ENCODE assay signal across 27 cellular contexts in genomic region chr14:85519661-85520305, GRCh38. TPM values are rescaled to one million over a fixed set of nuclear protein-coding genes. Genes with fewer than 3 reads are reported as not detected.
A peak's percentile ranks its signal among the peaks of the same experiment; 100 is the strongest.
DNase-seq lines count a peak whose midpoint lies in the region; ATAC-seq, FAIRE-seq and TF ChIP-seq lines count a peak whose summit lies in the region.
"Had no signal": no experiment of that assay in that cellular context is flagged by ENCODE, and none has a peak within 500 bp of the region (broad histone marks: within the 10 kb centered on the region; RNA-seq: fewer than 3 reads in every experiment).

No MANE protein-coding gene starts in this region.

- DNase-seq in DMS53 (lab: John Stamatoyannopoulos, UW) (peak; percentile 52), NCI-H128 (lab: John Stamatoyannopoulos, UW; ENCODE audit: unreplicated experiment) (peak; percentile 8), astrocyte (ENCODE audit: low read depth) (no peak), mucosa of descending colon (no peak), WTC11 (ENCODE audit: low spot score) (no peak), NCI-H1436 treated with DMSO at 0.1 percent for 48 hours (lab: John Stamatoyannopoulos, UW) (no peak)
- no peak for DNase-seq in activated T-cell treated with anti-CD3 and anti-CD28 coated beads, Interleukin-2, amount 50 U/mL, for 24 hours
- DNase-seq: activated CD4-positive, alpha-beta T cell treated with anti-CD3 and anti-CD28 coated beads for 48 hours; activated naive CD4-positive, alpha-beta T cell treated with anti-CD3 and anti-CD28 coated beads for 36 hours; amygdala; CD4-positive, alpha-beta T cell; effector memory CD8-positive, alpha-beta T cell; GDM1; HFFc6; islet precursor cell; KG1; lower lobe of right lung; MV-4-11; NCI-H2029 treated with DMSO at 0.1 percent for 48 hours; NCI-H774; OCI-M1; posterior cingulate gyrus; stimulated activated naive CD8-positive, alpha-beta T cell treated with anti-CD3 and anti-CD28 coated beads, Interleukin-15, amount 100 ng/mL, for 72 hours; thyroid gland had no signal

- no peak overlapping the region for H3K4me3 ChIP-seq in astrocyte (ENCODE audit: insufficient read depth, low read depth, low read length)
- no peak overlapping the region for H3K4me3 ChIP-seq in mucosa of descending colon
- H3K4me3 ChIP-seq: coronary artery, lower lobe of right lung, thyroid gland had no signal

- H3K27ac Mint-ChIP-seq in astrocyte (ENCODE audit: unreplicated experiment) (no peak overlapping the region), WTC11 (no peak overlapping the region)
- no peak overlapping the region for H3K27ac Mint-ChIP-seq in activated T-cell treated with anti-CD3 and anti-CD28 coated beads, Interleukin-2, amount 50 U/mL, for 24 hours
- H3K27ac Mint-ChIP-seq: activated naive CD4-positive, alpha-beta T cell treated with anti-CD3 and anti-CD28 coated beads for 36 hours; CD4-positive, alpha-beta T cell; effector memory CD8-positive, alpha-beta T cell; HFFc6; stimulated activated naive CD8-positive, alpha-beta T cell treated with anti-CD3 and anti-CD28 coated beads, Interleukin-15, amount 100 ng/mL, for 72 hours had no signal

- H3K36me3 ChIP-seq in astrocyte (ENCODE audit: insufficient read depth, low read length) (no peaks in the 10 kb centered on the region), mucosa of descending colon (ENCODE audit: low read depth) (no peaks in the 10 kb centered on the region)
- H3K36me3 ChIP-seq: lower lobe of right lung, thyroid gland had no signal

- ATAC-seq in mucosa of descending colon (peak; percentile 85), WTC11 (no peak; the same call in 1 of the 2 replicates)
- ATAC-seq: effector memory CD8-positive, alpha-beta T cell; lower lobe of right lung; stimulated activated naive CD8-positive, alpha-beta T cell treated with anti-CD3 and anti-CD28 coated beads, Interleukin-15, amount 100 ng/mL, for 72 hours had no signal

- no peaks in the 10 kb centered on the region for H4K20me1 ChIP-seq in astrocyte (ENCODE audit: insufficient read depth, low read length)

- no peaks in the 10 kb centered on the region for H3K27me3 Mint-ChIP-seq in astrocyte (ENCODE audit: low read depth, unreplicated experiment)
- no peaks in the 10 kb centered on the region for H3K27me3 Mint-ChIP-seq in WTC11 (ENCODE audit: low read depth)
- no peaks in the 10 kb centered on the region for H3K27me3 Mint-ChIP-seq in activated T-cell treated with anti-CD3 and anti-CD28 coated beads, Interleukin-2, amount 50 U/mL, for 24 hours
- H3K27me3 Mint-ChIP-seq: CD4-positive, alpha-beta T cell; effector memory CD8-positive, alpha-beta T cell; stimulated activated naive CD8-positive, alpha-beta T cell treated with anti-CD3 and anti-CD28 coated beads, Interleukin-15, amount 100 ng/mL, for 72 hours had no signal

- no peak overlapping the region for H2AFZ ChIP-seq in astrocyte (ENCODE audit: low read depth, low read length)

- POLR2A ChIA-PET in WTC11 (lab: Charles Lee) = no interaction called here

- no peak for TF ChIP-seq CTCF in astrocyte (IDR thresholded peaks at IDR 0.05; ENCODE audit: insufficient read depth, low read depth, low read length)
- TF ChIP-seq CTCF in mucosa of descending colon (IDR thresholded peaks at IDR 0.05) = no peak
- TF ChIP-seq CTCF in WTC11 (IDR thresholded peaks at IDR 0.05) = no peak

- H3K9me3 Mint-ChIP-seq in astrocyte (ENCODE audit: unreplicated experiment) = no peaks in the 10 kb centered on the region
- H3K9me3 Mint-ChIP-seq in WTC11 = no peaks in the 10 kb centered on the region
- no peaks in the 10 kb centered on the region for H3K9me3 Mint-ChIP-seq in activated T-cell treated with anti-CD3 and anti-CD28 coated beads, Interleukin-2, amount 50 U/mL, for 24 hours
- H3K9me3 Mint-ChIP-seq: CD4-positive, alpha-beta T cell; HFFc6; neural crest cell; stimulated activated naive CD8-positive, alpha-beta T cell treated with anti-CD3 and anti-CD28 coated beads, Interleukin-15, amount 100 ng/mL, for 72 hours had no signal

- H3K27ac ChIP-seq in astrocyte (ENCODE audit: low read depth, low read length) = no peak overlapping the region
- H3K27ac ChIP-seq: coronary artery, lower lobe of right lung, thyroid gland had no signal

- H3K79me2 ChIP-seq in astrocyte (ENCODE audit: insufficient read depth, low read length) = no peaks in the 10 kb centered on the region

- no peaks in the 10 kb centered on the region for H3K27me3 ChIP-seq in astrocyte (ENCODE audit: insufficient read depth, low read length)
- H3K27me3 ChIP-seq: thyroid gland had no signal

- FAIRE-seq in astrocyte (lab: Jason Lieb, UNC) = peak; percentile 13

- CTCF ChIA-PET in WTC11 (lab: Charles Lee) = no interaction called here

- H3K36me3 Mint-ChIP-seq in astrocyte (ENCODE audit: low read depth, unreplicated experiment) (no peaks in the 10 kb centered on the region), WTC11 (no peaks in the 10 kb centered on the region)
- no peaks in the 10 kb centered on the region for H3K36me3 Mint-ChIP-seq in activated T-cell treated with anti-CD3 and anti-CD28 coated beads, Interleukin-2, amount 50 U/mL, for 24 hours (ENCODE audit: low read depth)

- H3K4me2 ChIP-seq in astrocyte (ENCODE audit: low read length) = no peak overlapping the region

- H3K4me1 ChIP-seq in astrocyte (ENCODE audit: insufficient read depth, low read length) = peaks cover 6% of the 10 kb centered on the region
- H3K4me1 ChIP-seq in mucosa of descending colon (ENCODE audit: low read depth) = peaks cover 6% of the 10 kb centered on the region
- H3K4me1 ChIP-seq: lower lobe of right lung, thyroid gland had no signal

- H3K9me3 ChIP-seq in astrocyte (ENCODE audit: insufficient read depth, low read depth, low read length) = no peaks in the 10 kb centered on the region
- H3K9me3 ChIP-seq in mucosa of descending colon = no peaks in the 10 kb centered on the region
- H3K9me3 ChIP-seq: lower lobe of right lung, thyroid gland had no signal

- peaks cover 10% of the 10 kb centered on the region for H3K4me1 Mint-ChIP-seq in astrocyte (ENCODE audit: low read depth, unreplicated experiment)
- H3K4me1 Mint-ChIP-seq in WTC11 = peaks cover 13% of the 10 kb centered on the region
- H3K4me1 Mint-ChIP-seq in activated T-cell treated with anti-CD3 and anti-CD28 coated beads, Interleukin-2, amount 50 U/mL, for 24 hours (ENCODE audit: low read depth) = no peaks in the 10 kb centered on the region
- H3K4me1 Mint-ChIP-seq: stimulated activated naive CD8-positive, alpha-beta T cell treated with anti-CD3 and anti-CD28 coated beads, Interleukin-15, amount 100 ng/mL, for 72 hours had no signal

- intact Hi-C loops in mucosa of descending colon (cut with DNase I, micrococcal nuclease) = no loop called here

- H3K4me3 Mint-ChIP-seq in astrocyte (ENCODE audit: unreplicated experiment) = no peak overlapping the region
- no peak overlapping the region for H3K4me3 Mint-ChIP-seq in WTC11
- no peak overlapping the region for H3K4me3 Mint-ChIP-seq in activated T-cell treated with anti-CD3 and anti-CD28 coated beads, Interleukin-2, amount 50 U/mL, for 24 hours
- H3K4me3 Mint-ChIP-seq: activated naive CD4-positive, alpha-beta T cell treated with anti-CD3 and anti-CD28 coated beads for 36 hours; CD4-positive, alpha-beta T cell; effector memory CD8-positive, alpha-beta T cell; HFFc6; neural crest cell; stimulated activated naive CD8-positive, alpha-beta T cell treated with anti-CD3 and anti-CD28 coated beads, Interleukin-15, amount 100 ng/mL, for 72 hours had no signal

- H3K9ac ChIP-seq in astrocyte (ENCODE audit: low read length) = no peak overlapping the region

TF ChIP-seq in WTC11, 78 proteins besides CTCF, POLR2A, EP300 and RAD21 (continues in another document):
- TF ChIP-seq KAT7 (CRISPR knock-in tag; IDR thresholded peaks at IDR 0.05; ENCODE audit: borderline replicate concordance) (no peak), GRHL2 (CRISPR knock-in tag; IDR thresholded peaks at IDR 0.05; ENCODE audit: insufficient replicate concordance, severe bottlenecking) (no peak), ZNF512 (CRISPR knock-in tag; IDR thresholded peaks at IDR 0.05; ENCODE audit: borderline replicate concordance) (no peak), HMGA2 (CRISPR knock-in tag; IDR thresholded peaks at IDR 0.05) (no peak), IRF1 (CRISPR knock-in tag; IDR thresholded peaks at IDR 0.05) (no peak), CDX4 (CRISPR knock-in tag; IDR thresholded peaks at IDR 0.05; ENCODE audit: borderline replicate concordance) (no peak)

RNA-seq across cellular contexts. Expression of gene FLRT2, which starts 10.2 kb away (rescaled TPM):
- total RNA-seq in astrocyte (171 and 227 TPM in 2 replicates), mucosa of descending colon (10 to 100 TPM in 1 of 3 donors, 1 to 10 TPM in 2; 4.9 to 14.6 (median 7.1) TPM), WTC11 (2021) (8.0 to 13.2 TPM (median 9.4 TPM) in 3 replicates)
- total RNA-seq: activated naive CD4-positive, alpha-beta T cell treated with anti-CD3 and anti-CD28 coated beads for 36 hours; CD4-positive, alpha-beta T cell; T-helper 2 cell treated with Interferon-gamma antibody and Interleukin-4, amounts not matched to agents 100 ng/mL and 5 ng/mL, for 36 hours had no signal

Comparison
In these comparisons a context has a peak if more than half of its experiments do, and no peak if none do; other contexts are left out.
1. DNase-seq: peak in DMS53 (single experiment) and NCI-H128 (single experiment); none in astrocyte (single experiment), mucosa of descending colon (0 of 3), WTC11 (single experiment), NCI-H1436 treated with DMSO at 0.1 percent for 48 hours (single experiment) and activated T-cell treated with anti-CD3 and anti-CD28 coated beads, Interleukin-2, amount 50 U/mL, for 24 hours (single experiment).
2. RNA of gene FLRT2, which starts 10.2 kb away (total RNA-seq): 171 to 227 TPM in astrocyte; 8.0 to 13.2 TPM in WTC11 and 4.9 to 14.6 TPM in mucosa of descending colon; every median in the first group is over 10 times any median in the second.